8 cellular contexts compared by ENCODE assay signal in the genomic region with DNA sequence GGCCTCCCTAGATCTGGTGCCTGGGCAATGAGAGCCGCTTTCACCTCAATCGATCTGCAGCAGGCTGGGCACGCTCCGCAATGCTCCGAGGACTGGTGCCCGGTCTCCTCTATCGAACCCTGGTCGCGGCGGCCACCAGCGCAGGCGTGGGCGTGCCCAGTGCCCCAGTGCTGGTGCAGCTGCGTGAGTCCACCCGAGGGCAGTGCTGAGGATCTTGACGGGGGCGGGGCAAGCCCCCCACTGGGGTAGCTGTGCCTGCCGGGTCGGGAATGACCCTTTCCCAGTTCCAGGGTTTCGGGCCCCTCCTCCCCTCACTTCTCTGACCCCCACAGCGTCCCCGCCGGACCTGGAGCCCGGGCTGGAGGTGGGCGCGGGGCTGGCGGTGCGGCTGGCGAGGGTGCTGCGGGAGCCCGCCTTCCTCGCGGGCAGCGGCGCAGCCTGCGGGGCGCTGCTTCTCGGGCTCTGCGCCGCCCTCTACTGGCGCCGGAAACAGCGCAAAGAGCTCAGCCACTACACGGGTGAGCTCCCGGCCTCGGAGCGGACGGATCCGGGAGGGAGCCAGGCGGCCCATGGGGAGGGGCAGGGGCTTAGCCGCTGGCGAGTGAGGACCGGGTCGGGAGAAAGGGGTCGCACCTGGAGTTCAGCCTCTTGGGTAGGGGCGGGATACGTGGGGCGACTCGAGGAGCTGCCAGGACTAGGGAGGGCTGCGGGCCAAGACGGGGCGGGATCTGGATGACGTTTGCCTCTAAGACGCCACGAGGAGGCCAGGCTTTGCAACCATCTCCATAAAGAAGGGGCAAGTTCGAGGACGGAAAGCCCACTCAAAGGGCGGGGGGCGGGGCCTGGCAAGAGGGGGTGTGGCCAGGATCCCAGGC. TPM values are rescaled to one million over a fixed set of nuclear protein-coding genes. Genes with fewer than 3 reads are reported as not detected.
DNase-seq lines count a peak whose midpoint lies in the region; ATAC-seq, FAIRE-seq and TF ChIP-seq lines count a peak whose summit lies in the region.

No MANE protein-coding gene starts in this region.

- peaks cover 12% of the 10 kb centered on the region for H3K4me1 Mint-ChIP-seq in activated T-helper 2 cell treated with anti-CD3 and anti-CD28 coated beads, Interferon-gamma antibody, Interleukin-2, Interleukin-4, amounts not matched to agents 10 μg/mL and 5 μg/mL and 100 μg/mL, durations not matched to agents 14 hours and 24 hours and 36 hours (ENCODE audit: low read depth)
- H3K4me1 Mint-ChIP-seq in nephron progenitor cell, result peaks cover 29% of the 10 kb centered on the region

- H3K9me3 ChIP-seq in HUES48 (ENCODE audit: control insufficient read depth, insufficient read depth, low read length), result no peaks in the 10 kb centered on the region

- H3K27ac ChIP-seq in HUES48 (ENCODE audit: low read depth, low read length), result peak overlapping the region; percentile 86

- H3K36me3 Mint-ChIP-seq in activated T-helper 2 cell treated with anti-CD3 and anti-CD28 coated beads, Interferon-gamma antibody, Interleukin-2, Interleukin-4, amounts not matched to agents 10 μg/mL and 5 μg/mL and 100 μg/mL, durations not matched to agents 14 hours and 24 hours and 36 hours (ENCODE audit: low read depth), result no peaks in the 10 kb centered on the region
- no peaks in the 10 kb centered on the region for H3K36me3 Mint-ChIP-seq in nephron progenitor cell (ENCODE audit: low read depth)

- peaks cover 52% of the 10 kb centered on the region for H3K27me3 ChIP-seq in HUES48 (ENCODE audit: control insufficient read depth, insufficient read depth, low read length)

- H3K4me1 ChIP-seq in HUES48 (ENCODE audit: control insufficient read depth, insufficient read depth, low read length), result peaks cover 7% of the 10 kb centered on the region

- TF ChIP-seq CTCF in D721Med (IDR thresholded peaks at IDR 0.05; ENCODE audit: insufficient read depth, missing control alignments) (peak; percentile 71), nephron progenitor cell (IDR thresholded peaks at IDR 0.05) (peak; percentile 52)

- peak; percentile 96 for ATAC-seq in GM21423 (IDR thresholded peaks at IDR 0.05; ENCODE audit: unreplicated experiment)
- ATAC-seq in stimulated activated naive CD8-positive, alpha-beta T cell treated with anti-CD3 and anti-CD28 coated beads, Interleukin-15, Interleukin-2, amounts not matched to agents 100 U/mL and 50 U/mL, for 24 hours, result peak; percentile 93

- peak; percentile 89 for DNase-seq in D721Med (ENCODE audit: insufficient read length, low spot score)
- DNase-seq in RPMI8226, result peak; percentile 77
- peak; percentile 76 for DNase-seq in activated T-helper 2 cell treated with anti-CD3 and anti-CD28 coated beads, Interferon-gamma antibody, Interleukin-2, Interleukin-4, amounts not matched to agents 10 μg/mL and 5 μg/mL and 100 μg/mL, durations not matched to agents 14 hours and 24 hours and 36 hours (ENCODE audit: low spot score)
- DNase-seq in fibroblast of the conjunctiva (ENCODE audit: low read depth), result peak; percentile 95
- peak; percentile 88 for DNase-seq in nephron progenitor cell
- peak; percentile 84 for DNase-seq in stimulated activated naive CD8-positive, alpha-beta T cell treated with anti-CD3 and anti-CD28 coated beads, Interleukin-15, Interleukin-2, amounts not matched to agents 100 U/mL and 50 U/mL, for 24 hours

- H3K9me3 Mint-ChIP-seq in activated T-helper 2 cell treated with anti-CD3 and anti-CD28 coated beads, Interferon-gamma antibody, Interleukin-2, Interleukin-4, amounts not matched to agents 10 μg/mL and 5 μg/mL and 100 μg/mL, durations not matched to agents 14 hours and 24 hours and 36 hours, result no peaks in the 10 kb centered on the region
- no peaks in the 10 kb centered on the region for H3K9me3 Mint-ChIP-seq in nephron progenitor cell

- peak overlapping the region; percentile 75 for H3K4me3 ChIP-seq in HUES48 (ENCODE audit: low read depth, low read length)

- H3K27ac Mint-ChIP-seq in activated T-helper 2 cell treated with anti-CD3 and anti-CD28 coated beads, Interferon-gamma antibody, Interleukin-2, Interleukin-4, amounts not matched to agents 10 μg/mL and 5 μg/mL and 100 μg/mL, durations not matched to agents 14 hours and 24 hours and 36 hours, result peak overlapping the region; percentile 86
- H3K27ac Mint-ChIP-seq in nephron progenitor cell, result peak overlapping the region; percentile 74

- H3K36me3 ChIP-seq in HUES48 (ENCODE audit: control insufficient read depth, insufficient read depth, low read length), result no peaks in the 10 kb centered on the region

- peak overlapping the region; percentile 64 for H3K9ac ChIP-seq in HUES48 (ENCODE audit: low read depth, low read length)

- H3K27me3 Mint-ChIP-seq in activated T-helper 2 cell treated with anti-CD3 and anti-CD28 coated beads, Interferon-gamma antibody, Interleukin-2, Interleukin-4, amounts not matched to agents 10 μg/mL and 5 μg/mL and 100 μg/mL, durations not matched to agents 14 hours and 24 hours and 36 hours (ENCODE audit: low read depth), result peaks cover 42% of the 10 kb centered on the region
- peaks cover 62% of the 10 kb centered on the region for H3K27me3 Mint-ChIP-seq in nephron progenitor cell (ENCODE audit: low read depth, poor library complexity)

- H3K4me3 Mint-ChIP-seq in activated T-helper 2 cell treated with anti-CD3 and anti-CD28 coated beads, Interferon-gamma antibody, Interleukin-2, Interleukin-4, amounts not matched to agents 10 μg/mL and 5 μg/mL and 100 μg/mL, durations not matched to agents 14 hours and 24 hours and 36 hours (ENCODE audit: low read depth), result peak overlapping the region; percentile 82
- H3K4me3 Mint-ChIP-seq in nephron progenitor cell, result peak overlapping the region; percentile 82

- intact Hi-C loops in activated T-helper 2 cell treated with anti-CD3 and anti-CD28 coated beads, Interferon-gamma antibody, Interleukin-2, Interleukin-4, amounts not matched to agents 10 μg/mL and 5 μg/mL and 100 μg/mL, durations not matched to agents 14 hours and 24 hours and 36 hours (cut with micrococcal nuclease), result loop anchor here (1.0 to 5.0 kb wide), 3 partner anchors 78 to 266 kb away; partner anchors contain the start of gene CCDC15

- no peak for FAIRE-seq in D721Med (lab: Jason Lieb, UNC)

RNA-seq across cellular contexts. Expression of gene ROBO3, which starts 10.9 kb away (rescaled TPM):
- 9.0 and 10.6 TPM in 2 replicates for total RNA-seq in activated T-helper 2 cell treated with anti-CD3 and anti-CD28 coated beads, Interferon-gamma antibody, Interleukin-2, Interleukin-4, amounts not matched to agents 10 μg/mL and 5 μg/mL and 100 μg/mL, durations not matched to agents 14 hours and 24 hours and 36 hours

RNA-seq across cellular contexts. Expression of gene ROBO4, which starts 21.5 kb away (rescaled TPM):
- not detected in 2 replicates for total RNA-seq in activated T-helper 2 cell treated with anti-CD3 and anti-CD28 coated beads, Interferon-gamma antibody, Interleukin-2, Interleukin-4, amounts not matched to agents 10 μg/mL and 5 μg/mL and 100 μg/mL, durations not matched to agents 14 hours and 24 hours and 36 hours

RNA-seq across cellular contexts. Expression of gene HEPN1, which starts 42.9 kb away (rescaled TPM):
- not detected in 2 replicates for total RNA-seq in activated T-helper 2 cell treated with anti-CD3 and anti-CD28 coated beads, Interferon-gamma antibody, Interleukin-2, Interleukin-4, amounts not matched to agents 10 μg/mL and 5 μg/mL and 100 μg/mL, durations not matched to agents 14 hours and 24 hours and 36 hours

RNA-seq across cellular contexts. Expression of gene HEPACAM, which starts 59.7 kb away (rescaled TPM):
- total RNA-seq in activated T-helper 2 cell treated with anti-CD3 and anti-CD28 coated beads, Interferon-gamma antibody, Interleukin-2, Interleukin-4, amounts not matched to agents 10 μg/mL and 5 μg/mL and 100 μg/mL, durations not matched to agents 14 hours and 24 hours and 36 hours, result not detected in 2 replicates

Comparison
In these comparisons a context has a peak if more than half of its experiments do, and no peak if none do; other contexts are left out.
1. Peak in every context shown above with its lines: DNase-seq, ATAC-seq, H3K4me3 ChIP-seq and H3K27ac ChIP-seq.